Comparison of ENCODE assay signal across 1 cellular context in the genomic region with DNA sequence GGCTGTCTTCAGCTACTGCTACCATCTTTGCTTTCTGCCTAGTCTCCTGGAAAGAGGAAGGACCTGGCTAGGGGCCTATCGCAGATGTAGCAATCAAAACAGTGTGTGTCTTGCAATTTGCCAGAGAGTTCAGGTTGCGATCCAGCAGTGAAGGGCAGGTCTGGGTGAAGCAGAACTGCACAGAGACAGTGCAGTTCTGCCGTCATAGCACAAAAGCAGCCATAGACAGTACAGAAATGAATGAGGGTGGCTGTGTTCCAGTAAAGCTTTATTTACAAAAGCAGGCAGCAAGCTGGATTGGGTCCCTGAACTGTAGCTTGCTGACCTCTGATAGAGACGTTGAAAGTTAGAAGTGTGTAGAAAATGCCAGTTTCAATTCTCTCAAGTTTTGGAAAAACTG.
TF ChIP-seq lines count a peak whose summit lies in the region.

No MANE protein-coding gene starts in this region.

TF ChIP-seq in liver, 16 proteins besides CTCF, POLR2A, EP300 and RAD21 (continued from another document):
- peak; percentile 30 for TF ChIP-seq FOXA1 (IDR thresholded peaks at IDR 0.05)
